20 cellular contexts compared by ENCODE assay signal in genomic region chr21:18274370-18274769, GRCh38. TPM values are rescaled to one million over a fixed set of nuclear protein-coding genes. Genes with fewer than 3 reads are reported as not detected.
"Had no signal": no experiment of that assay in that cellular context is flagged by ENCODE, and none has a peak within 500 bp of the region (broad histone marks: within the 10 kb centered on the region; RNA-seq: fewer than 3 reads in every experiment).

No MANE protein-coding gene starts in this region.

- H3K36me3 Mint-ChIP-seq: immature natural killer cell; natural killer cell treated with Interleukin-12 subunit alpha and Interleukin-12 subunit beta and Interleukin-15 and Interleukin-18, amount 100 ng/mL, for 72 hours; stimulated activated effector memory CD8-positive, alpha-beta T cell treated with anti-CD3 and anti-CD28 coated beads, Interleukin-12 subunit alpha, Interleukin-12 subunit beta, amount 100 ng/mL, for 72 hours had no signal

- H3K36me3 ChIP-seq: left ventricle myocardium inferior, right lobe of liver, tibial artery, upper lobe of left lung, vagina had no signal

- H3K4me3 ChIP-seq: left ventricle myocardium inferior, lung, psoas muscle, right lobe of liver, tibial artery, upper lobe of left lung, vagina had no signal

- H3K4me1 ChIP-seq: foreskin keratinocyte, left ventricle myocardium inferior, psoas muscle, right lobe of liver, tibial artery, upper lobe of left lung, vagina had no signal

- H3K27me3 ChIP-seq: foreskin keratinocyte, right lobe of liver, tibial artery, upper lobe of left lung, vagina had no signal

- H3K27ac ChIP-seq: foreskin keratinocyte, left ventricle myocardium inferior, psoas muscle, right lobe of liver, tibial artery, upper lobe of left lung, vagina had no signal

- H3K4me3 Mint-ChIP-seq: immature natural killer cell; natural killer cell treated with Interleukin-12 subunit alpha and Interleukin-12 subunit beta and Interleukin-15 and Interleukin-18, amount 100 ng/mL, for 72 hours; stimulated activated effector memory CD8-positive, alpha-beta T cell treated with anti-CD3 and anti-CD28 coated beads, Interleukin-12 subunit alpha, Interleukin-12 subunit beta, amount 100 ng/mL, for 72 hours; stimulated activated naive CD8-positive, alpha-beta T cell treated with anti-CD3 and anti-CD28 coated beads, Interleukin-15, Interleukin-2, amounts not matched to agents 100 ng/mL and 50 ng/mL, for 24 hours had no signal

- H3K9me3 Mint-ChIP-seq: natural killer cell treated with Interleukin-12 subunit alpha and Interleukin-12 subunit beta and Interleukin-15 and Interleukin-18, amount 100 ng/mL, for 72 hours; stimulated activated effector memory CD8-positive, alpha-beta T cell treated with anti-CD3 and anti-CD28 coated beads, Interleukin-12 subunit alpha, Interleukin-12 subunit beta, amount 100 ng/mL, for 72 hours; stimulated activated naive CD8-positive, alpha-beta T cell treated with anti-CD3 and anti-CD28 coated beads, Interleukin-15, Interleukin-2, amounts not matched to agents 100 ng/mL and 50 ng/mL, for 24 hours had no signal

- DNase-seq: dermis blood vessel endothelial cell; erythroblast; foreskin keratinocyte; immature natural killer cell; left ventricle myocardium inferior; mesenchymal stem cell; midbrain; psoas muscle; retina; right lobe of liver; stimulated activated CD4-positive, alpha-beta T cell treated with anti-CD3 and anti-CD28 coated beads, Interleukin-4, amount 100 ng/mL, for 1 hour; stimulated activated CD8-positive, alpha-beta memory T cell treated with anti-CD3 and anti-CD28 coated beads, Interleukin-4, amount 100 ng/mL, for 48 hours; tibial artery; upper lobe of left lung had no signal

- H3K4me1 Mint-ChIP-seq: immature natural killer cell; stimulated activated effector memory CD8-positive, alpha-beta T cell treated with anti-CD3 and anti-CD28 coated beads, Interleukin-12 subunit alpha, Interleukin-12 subunit beta, amount 100 ng/mL, for 72 hours had no signal

- H3K27me3 Mint-ChIP-seq: natural killer cell treated with Interleukin-12 subunit alpha and Interleukin-12 subunit beta and Interleukin-15 and Interleukin-18, amount 100 ng/mL, for 72 hours; stimulated activated naive CD8-positive, alpha-beta T cell treated with anti-CD3 and anti-CD28 coated beads, Interleukin-15, Interleukin-2, amounts not matched to agents 100 ng/mL and 50 ng/mL, for 24 hours had no signal

- H3K27ac Mint-ChIP-seq: immature natural killer cell; natural killer cell treated with Interleukin-12 subunit alpha and Interleukin-12 subunit beta and Interleukin-15 and Interleukin-18, amount 100 ng/mL, for 72 hours; stimulated activated effector memory CD8-positive, alpha-beta T cell treated with anti-CD3 and anti-CD28 coated beads, Interleukin-12 subunit alpha, Interleukin-12 subunit beta, amount 100 ng/mL, for 72 hours; stimulated activated naive CD8-positive, alpha-beta T cell treated with anti-CD3 and anti-CD28 coated beads, Interleukin-15, Interleukin-2, amounts not matched to agents 100 ng/mL and 50 ng/mL, for 24 hours had no signal

- H3K9me3 ChIP-seq: left ventricle myocardium inferior, psoas muscle, right lobe of liver, tibial artery, upper lobe of left lung, vagina had no signal

RNA-seq across cellular contexts. Expression of gene CHODL, which starts 29.7 kb away (rescaled TPM):
- total RNA-seq: dermis blood vessel endothelial cell, endothelial cell of umbilical vein had no signal
- polyA plus RNA-seq: endothelial cell of umbilical vein had no signal
